1 cellular context compared by ENCODE assay signal in genomic region chr5:79535477-79536192, GRCh38.
TF ChIP-seq lines count a peak whose summit lies in the region.

No MANE protein-coding gene starts in this region.

TF ChIP-seq in HepG2, 621 proteins besides CTCF, POLR2A, EP300 and RAD21 (continued from another document and continues in another):
- TF ChIP-seq KLF15 (CRISPR knock-in tag; IDR thresholded peaks at IDR 0.05; ENCODE audit: borderline replicate concordance) (no peak), RNF2 (conservative IDR thresholded peaks at IDR 0.05; ENCODE audit: low read depth) (no peak), ZNF777 (CRISPR knock-in tag; IDR thresholded peaks at IDR 0.05) (no peak), HOXA5 (CRISPR knock-in tag; IDR thresholded peaks at IDR 0.05) (peak; percentile 70), KAT7 (CRISPR knock-in tag; IDR thresholded peaks at IDR 0.05; ENCODE audit: borderline replicate concordance) (no peak), ZNF367 (CRISPR knock-in tag; IDR thresholded peaks at IDR 0.05; ENCODE audit: borderline replicate concordance) (no peak), ELF1 (CRISPR knock-in tag; IDR thresholded peaks at IDR 0.05) (no peak), ZNF720 (CRISPR knock-in tag; IDR thresholded peaks at IDR 0.05) (no peak), TEAD2 (CRISPR knock-in tag; IDR thresholded peaks at IDR 0.05) (no peak), SP5 (CRISPR knock-in tag; IDR thresholded peaks at IDR 0.05; ENCODE audit: borderline replicate concordance, low read depth) (peak; percentile 29; the same call in 1 of the 2 replicates), ZFP1 (CRISPR knock-in tag; IDR thresholded peaks at IDR 0.05) (0 out of 2 replicates have a peak, but pooled peaks have one; percentile 58), YY1 (IDR thresholded peaks at IDR 0.05; ENCODE audit: insufficient read depth, insufficient replicate concordance, low read depth, low read length) (no peak), KLF6 (CRISPR knock-in tag; IDR thresholded peaks at IDR 0.05) (no peak), NFIC (IDR thresholded peaks at IDR 0.05; ENCODE audit: low read length) (peak; percentile 86; the same call in 1 of the 2 replicates), RARG (CRISPR knock-in tag; IDR thresholded peaks at IDR 0.05; ENCODE audit: low read depth) (no peak), ZNF549 (CRISPR knock-in tag; IDR thresholded peaks at IDR 0.05) (0 out of 2 replicates have a peak, but pooled peaks have one; percentile 36), ZNF776 (CRISPR knock-in tag; IDR thresholded peaks at IDR 0.05) (no peak), MAFG (CRISPR knock-in tag; IDR thresholded peaks at IDR 0.05) (0 out of 2 replicates have a peak, but pooled peaks have one; percentile 7), ZSCAN29 (CRISPR knock-in tag; conservative IDR thresholded peaks at IDR 0.05) (no peak), SOX6 (IDR thresholded peaks at IDR 0.05) (no peak), SOX6 (CRISPR knock-in tag; IDR thresholded peaks at IDR 0.05) (peak; percentile 57; the same call in 1 of the 2 replicates), ZBTB7B (CRISPR knock-in tag; IDR thresholded peaks at IDR 0.05) (no peak), FOXO1 (CRISPR knock-in tag; IDR thresholded peaks at IDR 0.05) (peak; percentile 84; the same call in 1 of the 2 replicates), ZNF3 (CRISPR knock-in tag; IDR thresholded peaks at IDR 0.05) (0 out of 2 replicates have a peak, but pooled peaks have one; percentile 21), NFIB (CRISPR knock-in tag; IDR thresholded peaks at IDR 0.05; ENCODE audit: borderline replicate concordance) (no peak), ATRX (CRISPR knock-in tag; IDR thresholded peaks at IDR 0.05; ENCODE audit: borderline replicate concordance) (no peak), ATAD3A (CRISPR knock-in tag; IDR thresholded peaks at IDR 0.05) (no peak), ARID2 (CRISPR knock-in tag; IDR thresholded peaks at IDR 0.05; ENCODE audit: borderline replicate concordance) (no peak), XBP1 (CRISPR knock-in tag; IDR thresholded peaks at IDR 0.05) (no peak), ATF7 (IDR thresholded peaks at IDR 0.05) (no peak), ATF7 (CRISPR knock-in tag; IDR thresholded peaks at IDR 0.05) (no peak), GATAD2A (CRISPR knock-in tag; IDR thresholded peaks at IDR 0.05) (peak; percentile 94), NR2F1 (CRISPR knock-in tag; IDR thresholded peaks at IDR 0.05) (peak; percentile 96 to 99), RELA (CRISPR knock-in tag; IDR thresholded peaks at IDR 0.05) (no peak), MED8 (CRISPR knock-in tag; IDR thresholded peaks at IDR 0.05; ENCODE audit: insufficient replicate concordance) (no peak), KDM5A (IDR thresholded peaks at IDR 0.05; ENCODE audit: borderline replicate concordance, low read length) (no peak), SNAI1 (CRISPR knock-in tag; IDR thresholded peaks at IDR 0.05; ENCODE audit: borderline replicate concordance) (no peak), ZXDC (CRISPR knock-in tag; IDR thresholded peaks at IDR 0.05) (no peak), MAF1 (CRISPR knock-in tag; IDR thresholded peaks at IDR 0.05; ENCODE audit: borderline replicate concordance) (no peak), ZNF12 (CRISPR knock-in tag; IDR thresholded peaks at IDR 0.05) (no peak), WIZ (CRISPR knock-in tag; IDR thresholded peaks at IDR 0.05) (no peak), ZNF280B (CRISPR knock-in tag; IDR thresholded peaks at IDR 0.05; ENCODE audit: borderline replicate concordance) (no peak), MEIS1 (CRISPR knock-in tag; IDR thresholded peaks at IDR 0.05; ENCODE audit: borderline replicate concordance) (no peak), AKAP8 (CRISPR knock-in tag; IDR thresholded peaks at IDR 0.05) (no peak), ZNF552 (CRISPR knock-in tag; IDR thresholded peaks at IDR 0.05; ENCODE audit: borderline replicate concordance) (no peak), NR2F6 (IDR thresholded peaks at IDR 0.05) (peak; percentile 99), NR2F6 (CRISPR knock-in tag; IDR thresholded peaks at IDR 0.05) (peak; percentile 98), ZNF546 (CRISPR knock-in tag; conservative IDR thresholded peaks at IDR 0.05) (no peak), SNAPC2 (CRISPR knock-in tag; IDR thresholded peaks at IDR 0.05) (no peak), GLMP (CRISPR knock-in tag; IDR thresholded peaks at IDR 0.05; ENCODE audit: borderline replicate concordance) (no peak), ZNF547 (CRISPR knock-in tag; IDR thresholded peaks at IDR 0.05) (no peak)
- TF ChIP-seq, protein P1, sequence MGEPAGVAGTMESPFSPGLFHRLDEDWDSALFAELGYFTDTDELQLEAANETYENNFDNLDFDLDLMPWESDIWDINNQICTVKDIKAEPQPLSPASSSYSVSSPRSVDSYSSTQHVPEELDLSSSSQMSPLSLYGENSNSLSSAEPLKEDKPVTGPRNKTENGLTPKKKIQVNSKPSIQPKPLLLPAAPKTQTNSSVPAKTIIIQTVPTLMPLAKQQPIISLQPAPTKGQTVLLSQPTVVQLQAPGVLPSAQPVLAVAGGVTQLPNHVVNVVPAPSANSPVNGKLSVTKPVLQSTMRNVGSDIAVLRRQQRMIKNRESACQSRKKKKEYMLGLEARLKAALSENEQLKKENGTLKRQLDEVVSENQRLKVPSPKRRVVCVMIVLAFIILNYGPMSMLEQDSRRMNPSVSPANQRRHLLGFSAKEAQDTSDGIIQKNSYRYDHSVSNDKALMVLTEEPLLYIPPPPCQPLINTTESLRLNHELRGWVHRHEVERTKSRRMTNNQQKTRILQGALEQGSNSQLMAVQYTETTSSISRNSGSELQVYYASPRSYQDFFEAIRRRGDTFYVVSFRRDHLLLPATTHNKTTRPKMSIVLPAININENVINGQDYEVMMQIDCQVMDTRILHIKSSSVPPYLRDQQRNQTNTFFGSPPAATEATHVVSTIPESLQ (CRISPR knock-in tag; conservative IDR thresholded peaks at IDR 0.05): no peak
- TF ChIP-seq, protein P2, sequence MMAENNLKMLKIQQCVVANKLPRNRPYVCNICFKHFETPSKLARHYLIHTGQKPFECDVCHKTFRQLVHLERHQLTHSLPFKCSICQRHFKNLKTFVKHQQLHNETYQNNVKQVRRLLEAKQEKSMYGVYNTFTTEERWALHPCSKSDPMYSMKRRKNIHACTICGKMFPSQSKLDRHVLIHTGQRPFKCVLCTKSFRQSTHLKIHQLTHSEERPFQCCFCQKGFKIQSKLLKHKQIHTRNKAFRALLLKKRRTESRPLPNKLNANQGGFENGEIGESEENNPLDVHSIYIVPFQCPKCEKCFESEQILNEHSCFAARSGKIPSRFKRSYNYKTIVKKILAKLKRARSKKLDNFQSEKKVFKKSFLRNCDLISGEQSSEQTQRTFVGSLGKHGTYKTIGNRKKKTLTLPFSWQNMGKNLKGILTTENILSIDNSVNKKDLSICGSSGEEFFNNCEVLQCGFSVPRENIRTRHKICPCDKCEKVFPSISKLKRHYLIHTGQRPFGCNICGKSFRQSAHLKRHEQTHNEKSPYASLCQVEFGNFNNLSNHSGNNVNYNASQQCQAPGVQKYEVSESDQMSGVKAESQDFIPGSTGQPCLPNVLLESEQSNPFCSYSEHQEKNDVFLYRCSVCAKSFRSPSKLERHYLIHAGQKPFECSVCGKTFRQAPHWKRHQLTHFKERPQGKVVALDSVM (CRISPR knock-in tag; IDR thresholded peaks at IDR 0.05): no peak
- TF ChIP-seq, protein P3, sequence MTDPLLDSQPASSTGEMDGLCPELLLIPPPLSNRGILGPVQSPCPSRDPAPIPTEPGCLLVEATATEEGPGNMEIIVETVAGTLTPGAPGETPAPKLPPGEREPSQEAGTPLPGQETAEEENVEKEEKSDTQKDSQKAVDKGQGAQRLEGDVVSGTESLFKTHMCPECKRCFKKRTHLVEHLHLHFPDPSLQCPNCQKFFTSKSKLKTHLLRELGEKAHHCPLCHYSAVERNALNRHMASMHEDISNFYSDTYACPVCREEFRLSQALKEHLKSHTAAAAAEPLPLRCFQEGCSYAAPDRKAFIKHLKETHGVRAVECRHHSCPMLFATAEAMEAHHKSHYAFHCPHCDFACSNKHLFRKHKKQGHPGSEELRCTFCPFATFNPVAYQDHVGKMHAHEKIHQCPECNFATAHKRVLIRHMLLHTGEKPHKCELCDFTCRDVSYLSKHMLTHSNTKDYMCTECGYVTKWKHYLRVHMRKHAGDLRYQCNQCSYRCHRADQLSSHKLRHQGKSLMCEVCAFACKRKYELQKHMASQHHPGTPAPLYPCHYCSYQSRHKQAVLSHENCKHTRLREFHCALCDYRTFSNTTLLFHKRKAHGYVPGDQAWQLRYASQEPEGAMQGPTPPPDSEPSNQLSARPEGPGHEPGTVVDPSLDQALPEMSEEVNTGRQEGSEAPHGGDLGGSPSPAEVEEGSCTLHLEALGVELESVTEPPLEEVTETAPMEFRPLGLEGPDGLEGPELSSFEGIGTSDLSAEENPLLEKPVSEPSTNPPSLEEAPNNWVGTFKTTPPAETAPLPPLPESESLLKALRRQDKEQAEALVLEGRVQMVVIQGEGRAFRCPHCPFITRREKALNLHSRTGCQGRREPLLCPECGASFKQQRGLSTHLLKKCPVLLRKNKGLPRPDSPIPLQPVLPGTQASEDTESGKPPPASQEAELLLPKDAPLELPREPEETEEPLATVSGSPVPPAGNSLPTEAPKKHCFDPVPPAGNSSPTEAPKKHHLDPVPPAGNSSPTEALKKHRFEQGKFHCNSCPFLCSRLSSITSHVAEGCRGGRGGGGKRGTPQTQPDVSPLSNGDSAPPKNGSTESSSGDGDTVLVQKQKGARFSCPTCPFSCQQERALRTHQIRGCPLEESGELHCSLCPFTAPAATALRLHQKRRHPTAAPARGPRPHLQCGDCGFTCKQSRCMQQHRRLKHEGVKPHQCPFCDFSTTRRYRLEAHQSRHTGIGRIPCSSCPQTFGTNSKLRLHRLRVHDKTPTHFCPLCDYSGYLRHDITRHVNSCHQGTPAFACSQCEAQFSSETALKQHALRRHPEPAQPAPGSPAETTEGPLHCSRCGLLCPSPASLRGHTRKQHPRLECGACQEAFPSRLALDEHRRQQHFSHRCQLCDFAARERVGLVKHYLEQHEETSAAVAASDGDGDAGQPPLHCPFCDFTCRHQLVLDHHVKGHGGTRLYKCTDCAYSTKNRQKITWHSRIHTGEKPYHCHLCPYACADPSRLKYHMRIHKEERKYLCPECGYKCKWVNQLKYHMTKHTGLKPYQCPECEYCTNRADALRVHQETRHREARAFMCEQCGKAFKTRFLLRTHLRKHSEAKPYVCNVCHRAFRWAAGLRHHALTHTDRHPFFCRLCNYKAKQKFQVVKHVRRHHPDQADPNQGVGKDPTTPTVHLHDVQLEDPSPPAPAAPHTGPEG (CRISPR knock-in tag; IDR thresholded peaks at IDR 0.05): no peak
- TF ChIP-seq, protein P4, sequence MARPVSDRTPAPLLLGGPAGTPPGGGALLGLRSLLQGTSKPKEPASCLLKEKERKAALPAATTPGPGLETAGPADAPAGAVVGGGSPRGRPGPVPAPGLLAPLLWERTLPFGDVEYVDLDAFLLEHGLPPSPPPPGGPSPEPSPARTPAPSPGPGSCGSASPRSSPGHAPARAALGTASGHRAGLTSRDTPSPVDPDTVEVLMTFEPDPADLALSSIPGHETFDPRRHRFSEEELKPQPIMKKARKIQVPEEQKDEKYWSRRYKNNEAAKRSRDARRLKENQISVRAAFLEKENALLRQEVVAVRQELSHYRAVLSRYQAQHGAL (CRISPR knock-in tag; IDR thresholded peaks at IDR 0.05; ENCODE audit: not compliant biosample characterization): no peak
- TF ChIP-seq, protein P5, sequence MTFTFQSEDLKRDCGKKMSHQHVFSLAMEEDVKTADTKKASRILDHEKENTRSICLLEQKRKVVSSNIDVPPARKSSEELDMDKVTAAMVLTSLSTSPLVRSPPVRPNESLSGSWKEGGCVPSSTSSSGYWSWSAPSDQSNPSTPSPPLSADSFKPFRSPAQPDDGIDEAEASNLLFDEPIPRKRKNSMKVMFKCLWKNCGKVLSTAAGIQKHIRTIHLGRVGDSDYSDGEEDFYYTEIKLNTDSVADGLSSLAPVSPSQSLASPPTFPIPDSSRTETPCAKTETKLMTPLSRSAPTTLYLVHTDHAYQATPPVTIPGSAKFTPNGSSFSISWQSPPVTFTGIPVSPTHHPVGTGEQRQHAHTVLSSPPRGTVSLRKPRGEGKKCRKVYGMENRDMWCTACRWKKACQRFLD (CRISPR knock-in tag; IDR thresholded peaks at IDR 0.05; ENCODE audit: borderline replicate concordance): no peak
